Comparison of ENCODE assay signal across 1 cellular context in the genomic region with DNA sequence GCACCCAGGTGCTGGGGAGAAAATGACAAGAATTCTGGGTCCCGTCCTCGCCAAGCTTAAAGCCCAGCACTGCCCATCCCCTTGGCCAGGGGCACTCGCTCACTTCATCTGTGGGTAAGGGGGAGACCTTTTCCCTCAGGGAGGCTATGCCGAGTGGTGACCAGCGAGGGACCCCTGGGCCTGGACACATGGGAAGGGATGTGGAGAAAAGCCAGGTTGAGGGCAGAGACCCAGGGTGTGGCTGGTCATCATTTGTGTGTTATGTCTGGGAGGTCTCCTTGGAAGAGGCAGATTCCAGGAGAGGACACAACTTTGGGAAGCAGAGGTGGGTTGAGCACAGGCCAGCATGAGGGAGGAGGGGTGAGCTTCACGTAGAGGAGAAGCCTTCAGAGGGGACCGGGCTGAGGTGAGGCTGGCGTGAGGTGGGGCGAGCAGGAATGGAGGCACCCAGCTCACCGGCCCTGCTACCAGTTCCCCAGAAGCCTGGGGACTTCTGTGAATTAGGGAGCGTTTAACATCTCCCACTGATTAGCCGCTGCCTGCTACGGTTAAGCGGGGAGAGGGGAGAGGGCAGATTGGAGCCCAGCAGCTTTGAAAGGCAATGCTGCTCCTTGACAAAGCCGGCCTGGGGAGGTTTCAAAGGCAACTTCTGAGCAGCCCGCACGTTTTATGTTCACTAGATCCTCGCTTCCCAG.
TF ChIP-seq lines count a peak whose summit lies in the region.

No MANE protein-coding gene starts in this region.

TF ChIP-seq in H1, 55 proteins besides CTCF, POLR2A, EP300 and RAD21:
- TF ChIP-seq ZNF274 (IDR thresholded peaks at IDR 0.05; ENCODE audit: borderline replicate concordance, extremely low read depth, low read length): no peak
- TF ChIP-seq MAFK (IDR thresholded peaks at IDR 0.05; ENCODE audit: low read depth, low read length): no peak
- no peak for TF ChIP-seq CBX5 (IDR thresholded peaks at IDR 0.05; ENCODE audit: low read depth, low read length)
- no peak for TF ChIP-seq BRCA1 (IDR thresholded peaks at IDR 0.05; ENCODE audit: low read depth, low read length)
- no peak for TF ChIP-seq ATF2 (IDR thresholded peaks at IDR 0.05; ENCODE audit: low read length)
- TF ChIP-seq HDAC6 (IDR thresholded peaks at IDR 0.05; ENCODE audit: low read depth, low read length): no peak
- no peak for TF ChIP-seq CBX8 (IDR thresholded peaks at IDR 0.05; ENCODE audit: borderline replicate concordance, low read depth, low read length)
- TF ChIP-seq, protein P1, sequence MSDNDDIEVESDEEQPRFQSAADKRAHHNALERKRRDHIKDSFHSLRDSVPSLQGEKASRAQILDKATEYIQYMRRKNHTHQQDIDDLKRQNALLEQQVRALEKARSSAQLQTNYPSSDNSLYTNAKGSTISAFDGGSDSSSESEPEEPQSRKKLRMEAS (IDR thresholded peaks at IDR 0.05): no peak
- no peak for TF ChIP-seq GTF2F1 (IDR thresholded peaks at IDR 0.05; ENCODE audit: borderline replicate concordance, low read depth, low read length)
